Comparison of ENCODE assay signal across 20 cellular contexts in genomic region chr4:34108456-34108855, GRCh38.
DNase-seq lines count a peak whose midpoint lies in the region; ATAC-seq and TF ChIP-seq lines count a peak whose summit lies in the region.
"Had no signal": no experiment of that assay in that cellular context is flagged by ENCODE, and none has a peak within 500 bp of the region (broad histone marks: within the 10 kb centered on the region; RNA-seq: fewer than 3 reads in every experiment).

No MANE protein-coding gene starts in this region.

- H3K4me1 Mint-ChIP-seq in glutamatergic neuron (ENCODE audit: low read depth, unreplicated experiment), result peaks cover 7% of the 10 kb centered on the region

- H3K27me3 ChIP-seq in HAP-1 (ENCODE audit: low read depth), result no peaks in the 10 kb centered on the region
- H3K27me3 ChIP-seq: colonic mucosa, tibial nerve had no signal

- no peaks in the 10 kb centered on the region for H3K4me1 ChIP-seq in HAP-1
- H3K4me1 ChIP-seq: colonic mucosa, tibial nerve had no signal

- H3K27me3 Mint-ChIP-seq in glutamatergic neuron (ENCODE audit: unreplicated experiment), result no peaks in the 10 kb centered on the region

- no peak for ATAC-seq in HG03571 (IDR thresholded peaks at IDR 0.05; ENCODE audit: unreplicated experiment)
- ATAC-seq: CD8-positive, alpha-beta T cell; Panc1 had no signal

- H3K9me3 Mint-ChIP-seq in glutamatergic neuron (ENCODE audit: unreplicated experiment), result no peaks in the 10 kb centered on the region

- H3K36me3 ChIP-seq in HAP-1 (replicated peaks), result no peaks in the 10 kb centered on the region
- H3K36me3 ChIP-seq: colonic mucosa, tibial nerve had no signal

- TF ChIP-seq CTCF in AG10803 (conservative IDR thresholded peaks at IDR 0.05; ENCODE audit: low read length), result no peak
- no peak for TF ChIP-seq CTCF in astrocyte of the spinal cord (IDR thresholded peaks at IDR 0.05; ENCODE audit: low read depth, low read length)
- TF ChIP-seq CTCF in glutamatergic neuron (IDR thresholded peaks at IDR 0.05; ENCODE audit: partially characterized antibody, unreplicated experiment), result no peak

- peak overlapping the region; percentile 89 for H3K27ac Mint-ChIP-seq in glutamatergic neuron (ENCODE audit: unreplicated experiment)
- H3K27ac Mint-ChIP-seq: CD8-positive, alpha-beta T cell had no signal

- H3K4me3 ChIP-seq in AG10803 (ENCODE audit: low read length) (no peak overlapping the region), astrocyte of the spinal cord (ENCODE audit: low read depth, low read length) (no peak overlapping the region), HAP-1 (no peak overlapping the region)
- H3K4me3 ChIP-seq: colonic mucosa, tibial nerve had no signal

- in situ Hi-C loops in astrocyte of the spinal cord (cut with HindIII; ENCODE audit: low sequenced_read_pairs), result no loop called here
- in situ Hi-C loops in HAP-1 (cut with MboI; ENCODE audit: low sequenced_read_pairs), result no loop called here

- no peaks in the 10 kb centered on the region for H3K9me3 ChIP-seq in HAP-1
- H3K9me3 ChIP-seq: colonic mucosa, tibial nerve had no signal

- H3K4me3 Mint-ChIP-seq in glutamatergic neuron (ENCODE audit: unreplicated experiment), result no peak overlapping the region
- H3K4me3 Mint-ChIP-seq: CD8-positive, alpha-beta T cell had no signal

- DNase-seq in AG10803 (ENCODE audit: low read depth) (peak; percentile 58), HCEC 1CT (peak; percentile 29), astrocyte of the spinal cord (ENCODE audit: low read depth, low spot score) (peak; percentile 78), glutamatergic neuron (peak; percentile 23), HAP-1 (ENCODE audit: low spot score in 2 of 2) (no peak)
- DNase-seq in activated CD4-positive, CD25-positive, alpha-beta regulatory T cell (lab: John Stamatoyannopoulos, UW), result no peak
- DNase-seq in effector CD8-positive, alpha-beta T cell (lab: John Stamatoyannopoulos, UW), result no peak
- DNase-seq: ACHN; activated CD4-positive, alpha-beta T cell treated with anti-CD3 and anti-CD28 coated beads for 48 hours; activated CD8-positive, alpha-beta memory T cell treated with anti-CD3 and anti-CD28 coated beads, Interleukin-2, amount 50 U/mL, for 4 hours; activated gamma-delta T cell; CD8-positive, alpha-beta T cell; colonic mucosa; DMS79 treated with DMSO at 0.1 percent for 48 hours; NCI-H774; stimulated activated CD4-positive, alpha-beta T cell treated with anti-CD3 and anti-CD28 coated beads, Interleukin-15, amount 100 ng/mL, for 24 hours; stimulated activated naive CD4-positive, alpha-beta T cell treated with Interleukin-2 at 50 U/mL for 16 hours had no signal

- H3K36me3 Mint-ChIP-seq in glutamatergic neuron (ENCODE audit: unreplicated experiment), result no peaks in the 10 kb centered on the region
- H3K36me3 Mint-ChIP-seq: CD8-positive, alpha-beta T cell had no signal

Comparison
In these comparisons a context has a peak if more than half of its experiments do, and no peak if none do; other contexts are left out.
1. DNase-seq: peak in AG10803 (single experiment), HCEC 1CT (single experiment), astrocyte of the spinal cord (single experiment) and glutamatergic neuron (single experiment); none in activated CD4-positive, CD25-positive, alpha-beta regulatory T cell (0 of 4), HAP-1 (0 of 2) and effector CD8-positive, alpha-beta T cell (single experiment).